Comparison of ENCODE assay signal across 8 cellular contexts in the genomic region with DNA sequence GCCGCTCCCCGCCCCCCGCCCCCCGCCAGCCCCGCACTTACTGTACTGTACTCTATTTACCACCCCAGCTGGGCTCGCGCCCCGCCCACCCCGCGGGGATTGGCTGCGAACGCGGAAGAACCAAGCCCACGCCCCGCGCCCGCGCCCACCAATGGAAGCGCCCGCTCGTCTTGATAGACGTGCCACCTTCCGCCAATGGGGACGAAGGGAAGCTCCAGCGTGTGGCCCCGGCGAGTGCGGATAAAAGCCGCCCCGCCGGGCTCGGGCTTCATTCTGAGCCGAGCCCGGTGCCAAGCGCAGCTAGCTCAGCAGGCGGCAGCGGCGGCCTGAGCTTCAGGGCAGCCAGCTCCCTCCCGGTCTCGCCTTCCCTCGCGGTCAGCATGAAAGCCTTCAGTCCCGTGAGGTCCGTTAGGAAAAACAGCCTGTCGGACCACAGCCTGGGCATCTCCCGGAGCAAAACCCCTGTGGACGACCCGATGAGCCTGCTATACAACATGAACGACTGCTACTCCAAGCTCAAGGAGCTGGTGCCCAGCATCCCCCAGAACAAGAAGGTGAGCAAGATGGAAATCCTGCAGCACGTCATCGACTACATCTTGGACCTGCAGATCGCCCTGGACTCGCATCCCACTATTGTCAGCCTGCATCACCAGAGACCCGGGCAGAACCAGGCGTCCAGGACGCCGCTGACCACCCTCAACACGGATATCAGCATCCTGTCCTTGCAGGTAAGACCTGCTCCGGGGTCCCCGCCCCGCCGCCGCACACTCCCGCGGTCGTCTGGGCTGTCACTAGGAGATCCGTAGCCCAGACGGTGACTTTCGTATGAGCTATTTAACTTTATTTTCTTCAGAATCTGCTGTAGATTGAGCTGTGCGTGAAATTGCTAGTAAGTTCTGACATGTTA. TPM values are rescaled to one million over a fixed set of nuclear protein-coding genes. Genes with fewer than 3 reads are reported as not detected.
DNase-seq lines count a peak whose midpoint lies in the region; ATAC-seq and TF ChIP-seq lines count a peak whose summit lies in the region.

A gene with protein sequence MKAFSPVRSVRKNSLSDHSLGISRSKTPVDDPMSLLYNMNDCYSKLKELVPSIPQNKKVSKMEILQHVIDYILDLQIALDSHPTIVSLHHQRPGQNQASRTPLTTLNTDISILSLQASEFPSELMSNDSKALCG (plus strand): TSS at position 271 of the 907 bp plus-strand sequence. CDS start 110 bp downstream, at position 381.

- H3K9me3 Mint-ChIP-seq in progenitor cell of endocrine pancreas (ENCODE audit: low read depth): no peaks in the 10 kb centered on the region

- peak; percentile 70 for ATAC-seq in GM18502 (IDR thresholded peaks at IDR 0.05; ENCODE audit: poor library complexity, unreplicated experiment)
- ATAC-seq in HG02943 (IDR thresholded peaks at IDR 0.05; ENCODE audit: low read depth, unreplicated experiment): peak; percentile 57
- peak; percentile 67 to 72 for ATAC-seq in left cardiac atrium
- ATAC-seq in upper lobe of right lung: peak; percentile 84

- intact Hi-C loops in left cardiac atrium (cut with DNase I) (loop anchor here (5.0 to 10.0 kb wide), 3 partner anchors 247 to 680 kb away; no protein-coding TSS in a partner anchor), upper lobe of right lung (cut with DNase I) (loop anchor here (10.0 kb wide), 1 partner anchor 1247 kb away; no protein-coding TSS in a partner anchor)

- peak within 1 kb of the TSS; percentile 100 for H3K4me3 Mint-ChIP-seq in progenitor cell of endocrine pancreas (ENCODE audit: low read depth)

- H3K27ac Mint-ChIP-seq in progenitor cell of endocrine pancreas: peak within 1 kb of the TSS; percentile 98

- peaks cover 21% of the 10 kb centered on the region for H3K36me3 Mint-ChIP-seq in progenitor cell of endocrine pancreas (ENCODE audit: insufficient read depth)

- peaks cover 24% of the 10 kb centered on the region for H3K4me1 Mint-ChIP-seq in progenitor cell of endocrine pancreas (ENCODE audit: low read depth)

- H3K27me3 Mint-ChIP-seq in progenitor cell of endocrine pancreas: no peaks in the 10 kb centered on the region

- DNase-seq in NCI-H187 treated with DMSO at 0.1 percent for 48 hours (lab: John Stamatoyannopoulos, UW) (peak; percentile 98), T-helper 2 cell (peak; percentile 97 to 100 (median 98)), amygdala (lab: John Stamatoyannopoulos, UW) (peak; percentile 85 to 99 (median 98)), left cardiac atrium (peak; percentile 100), progenitor cell of endocrine pancreas (ENCODE audit: low spot score, unreplicated experiment) (peak; percentile 100), upper lobe of right lung (peak; percentile 100)

- H3K4me3 ChIP-seq in upper lobe of right lung: peak within 1 kb of the TSS; percentile 71

- peaks cover 36% of the 10 kb centered on the region for H3K4me1 ChIP-seq in upper lobe of right lung

- TF ChIP-seq CTCF in progenitor cell of endocrine pancreas (IDR thresholded peaks at IDR 0.05; ENCODE audit: unreplicated experiment) (no peak), upper lobe of right lung (IDR thresholded peaks at IDR 0.05) (no peak)

- no peaks in the 10 kb centered on the region for H3K27me3 ChIP-seq in upper lobe of right lung

- H3K36me3 ChIP-seq in upper lobe of right lung: no peaks in the 10 kb centered on the region

- H3K27ac ChIP-seq in upper lobe of right lung: peak within 1 kb of the TSS; percentile 98

- H3K9me3 ChIP-seq in upper lobe of right lung: no peaks in the 10 kb centered on the region

RNA-seq across cellular contexts. Expression of the gene that starts here (rescaled TPM):
- total RNA-seq in left cardiac atrium (10 to 100 TPM; 47.5 to 68.2 TPM), progenitor cell of endocrine pancreas (292 and 304 TPM in 2 replicates), upper lobe of right lung (99.5 TPM)

Comparison
In these comparisons a context has a peak if more than half of its experiments do, and no peak if none do; other contexts are left out.
1. Peak in every context shown above with its lines: DNase-seq, ATAC-seq, H3K4me3 ChIP-seq and H3K27ac ChIP-seq.